13 cellular contexts compared by ENCODE assay signal in the genomic region with DNA sequence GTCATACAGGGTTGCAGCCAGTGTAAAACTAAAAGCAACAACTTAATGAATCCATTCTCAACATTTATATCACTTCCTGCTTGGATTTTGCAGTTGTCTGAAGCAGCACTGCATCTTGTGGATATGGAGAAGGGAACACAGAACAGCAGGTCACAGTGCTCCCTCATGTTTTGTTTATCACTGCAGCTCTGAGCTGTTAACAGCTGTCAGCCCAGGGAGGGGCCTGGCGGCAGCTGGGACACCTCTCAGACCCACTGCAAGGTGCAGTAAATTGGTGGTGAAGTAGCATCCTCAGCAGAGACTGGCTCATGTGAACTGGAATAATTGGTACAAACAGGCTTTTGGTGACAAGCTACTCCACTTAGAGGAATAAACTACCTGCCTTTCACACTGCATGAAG.
DNase-seq lines count a peak whose midpoint lies in the region; TF ChIP-seq lines count a peak whose summit lies in the region.
"Had no signal": no experiment of that assay in that cellular context is flagged by ENCODE, and none has a peak within 500 bp of the region (broad histone marks: within the 10 kb centered on the region; RNA-seq: fewer than 3 reads in every experiment).

No MANE protein-coding gene starts in this region.

- in situ Hi-C loops in GM13977 (cut with MboI; ENCODE audit: low pct_unique_long_range_greater_than_20kb, low sequenced_read_pairs, unreplicated experiment), result no loop called here

- TF ChIP-seq CTCF in GM13977 (IDR thresholded peaks at IDR 0.05; ENCODE audit: extremely low read depth, insufficient read depth, missing control alignments), result no peak

- peak; percentile 1 for DNase-seq in DMS53 (lab: John Stamatoyannopoulos, UW)
- no peak for DNase-seq in DMS53 treated with DMSO at 0.1 percent for 48 hours (lab: John Stamatoyannopoulos, UW; ENCODE audit: unreplicated experiment)
- peak; percentile 60 for DNase-seq in NCI-H1105 (lab: John Stamatoyannopoulos, UW)
- DNase-seq in NCI-H524 (lab: John Stamatoyannopoulos, UW), result peak; percentile 50 to 83
- peak; percentile 18 for DNase-seq in left kidney (ENCODE audit: low read depth, low spot score)
- DNase-seq in activated effector memory CD4-positive, alpha-beta T cell treated with anti-CD3 and anti-CD28 coated beads, Interleukin-2, amount 50 U/mL, for 16 hours, result no peak
- no peak for DNase-seq in GM13977 (ENCODE audit: low spot score)
- DNase-seq in activated CD4-positive, alpha-beta T cell treated with anti-CD3 and anti-CD28 coated beads for 48 hours, result no peak
- DNase-seq: 8988T, DMS79 treated with DMSO at 0.1 percent for 48 hours, KBM-7, NCI-H2029 treated with DMSO at 0.1 percent for 48 hours, NCI-H526 had no signal

Comparison
In these comparisons a context has a peak if more than half of its experiments do, and no peak if none do; other contexts are left out.
1. DNase-seq: peak in DMS53 (single experiment), NCI-H1105 (single experiment), NCI-H524 (2 of 2) and left kidney (single experiment); none in DMS53 treated with DMSO at 0.1 percent for 48 hours (single experiment), activated effector memory CD4-positive, alpha-beta T cell treated with anti-CD3 and anti-CD28 coated beads, Interleukin-2, amount 50 U/mL, for 16 hours (single experiment), GM13977 (single experiment) and activated CD4-positive, alpha-beta T cell treated with anti-CD3 and anti-CD28 coated beads for 48 hours (single experiment).